Comparison of ENCODE assay signal across 22 cellular contexts in the genomic region with DNA sequence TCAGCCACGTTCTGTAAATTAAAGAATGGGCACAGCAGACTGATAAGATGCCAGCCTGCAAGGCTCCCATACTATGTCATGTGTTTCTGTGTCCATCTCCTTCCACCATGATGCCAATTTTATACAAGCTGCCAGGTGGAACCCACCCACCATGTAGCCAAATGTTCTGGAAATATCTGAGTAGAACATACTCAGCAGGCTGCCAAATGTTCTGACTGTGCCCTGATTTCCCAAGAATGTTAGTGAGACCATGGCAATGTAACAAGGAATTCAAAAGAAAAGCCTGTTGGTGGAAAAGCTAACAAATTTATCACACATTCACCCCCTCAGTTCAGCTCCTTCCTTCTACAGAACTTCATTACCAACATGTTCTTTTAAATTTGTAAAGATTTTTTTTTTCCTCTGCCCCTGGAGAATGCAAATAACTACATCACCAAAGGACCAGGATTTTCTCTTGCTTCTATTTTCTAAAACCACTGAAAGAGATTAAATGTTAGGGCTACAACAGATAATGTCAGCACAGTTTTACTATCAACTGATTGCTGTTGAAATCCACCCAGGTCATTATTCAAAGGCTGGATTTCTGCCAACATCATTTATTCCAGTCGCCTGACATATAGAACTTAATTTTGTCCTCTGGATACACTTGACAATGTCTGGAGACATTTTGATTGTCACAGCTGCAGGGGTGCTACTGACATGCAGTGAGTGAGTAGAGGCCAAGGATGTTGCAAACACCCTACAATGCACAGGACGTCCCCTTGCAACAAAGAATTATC. TPM values are rescaled to one million over a fixed set of nuclear protein-coding genes. Genes with fewer than 3 reads are reported as not detected.
A peak's percentile ranks its signal among the peaks of the same experiment; 100 is the strongest.
DNase-seq lines count a peak whose midpoint lies in the region; ATAC-seq and TF ChIP-seq lines count a peak whose summit lies in the region.
"Had no signal": no experiment of that assay in that cellular context is flagged by ENCODE, and none has a peak within 500 bp of the region (broad histone marks: within the 10 kb centered on the region; RNA-seq: fewer than 3 reads in every experiment).

No MANE protein-coding gene starts in this region.

- no peak for TF ChIP-seq CTCF in gastrocnemius medialis (IDR thresholded peaks at IDR 0.05 in 4 of 5, conservative IDR thresholded peaks at IDR 0.05 in 1 of 5)

- H3K27me3 ChIP-seq in gastrocnemius medialis, result no peaks in the 10 kb centered on the region
- H3K27me3 ChIP-seq: brain microvascular endothelial cell, Peyer's patch had no signal

- H3K4me3 ChIP-seq in gastrocnemius medialis, result no peak overlapping the region
- H3K4me3 ChIP-seq: A549, GM12878, Peyer's patch had no signal

- in situ Hi-C loops in gastrocnemius medialis (cut with MboI; ENCODE audit: low sequenced_read_pairs in 4 of 4), result loop anchor here in 1 of 4 donors (25.0 kb wide), 1 partner anchor 505 kb away; a partner anchor contains a TSS

- no peak for TF ChIP-seq POLR2A in gastrocnemius medialis (IDR thresholded peaks at IDR 0.05)

- no peaks in the 10 kb centered on the region for H3K36me3 ChIP-seq in gastrocnemius medialis
- H3K36me3 ChIP-seq: brain microvascular endothelial cell, Peyer's patch had no signal

- intact Hi-C loops in gastrocnemius medialis (cut with DNase I; ENCODE audit: low total_unique reads), result no loop called here

- no peak for ATAC-seq in gastrocnemius medialis
- ATAC-seq: A549, GM12878, left colon had no signal

- peaks cover 10 to 15% of the 10 kb centered on the region in 2 donors for H3K4me1 ChIP-seq in gastrocnemius medialis

- H3K27ac ChIP-seq in temporal lobe (ENCODE audit: low read depth, low read length), result peak overlapping the region; percentile 57
- no peak overlapping the region for H3K27ac ChIP-seq in gastrocnemius medialis
- H3K27ac ChIP-seq: A549, brain microvascular endothelial cell, C4-2B, Peyer's patch had no signal

- H3K9me3 ChIP-seq in gastrocnemius medialis, result no peaks in the 10 kb centered on the region
- H3K9me3 ChIP-seq: A549, Peyer's patch had no signal

- DNase-seq in NCI-H748 (lab: John Stamatoyannopoulos, UW; ENCODE audit: unreplicated experiment) (peak; percentile 8), NCI-H748 treated with DMSO at 0.1 percent for 48 hours (lab: John Stamatoyannopoulos, UW) (no peak), amniotic epithelial cell (ENCODE audit: low read depth) (peak; percentile 14), fibroblast of gingiva (ENCODE audit: low read depth) (peak; percentile 41), H4 (ENCODE audit: low spot score) (no peak), gastrocnemius medialis (no peak), NCI-H526 (lab: John Stamatoyannopoulos, UW) (no peak)
- DNase-seq: activated CD4-positive, alpha-beta memory T cell treated with anti-CD3 and anti-CD28 coated beads for 36 hours; activated naive CD4-positive, alpha-beta T cell treated with anti-CD3 and anti-CD28 coated beads, Interleukin-2, amount 10 ng/mL, durations not matched to agents 7 days and 5 days; activated T-cell treated with anti-CD3 and anti-CD28 coated beads, Interleukin-2, amount 50 U/mL, for 24 hours; brain microvascular endothelial cell; left colon; nephron progenitor cell; NK-92 treated with Interleukin-12 subunit alpha and Interleukin-12 subunit beta, amount 100 ng/mL, for 24 hours; Peyer's patch; stimulated activated CD4-positive, alpha-beta T cell treated with anti-CD3 and anti-CD28 coated beads, Interleukin-4, amount 100 ng/mL, for 24 hours had no signal

RNA-seq across cellular contexts. Expression of a gene that starts 3.1 kb away (rescaled TPM):
- total RNA-seq in temporal lobe (3.4 TPM), gastrocnemius medialis (under 1 TPM in 1 of 4 donors, not detected in 3; 0.18 TPM)
- total RNA-seq in H4 (2014; rRNA removed; shearing (Covaris generic)), result 0.14 and 3.7 TPM in 2 replicates
- total RNA-seq: HT-29, SK-MEL-5 had no signal

Comparison
In these comparisons a context has a peak if more than half of its experiments do, and no peak if none do; other contexts are left out.
1. DNase-seq: peak in NCI-H748 (single experiment), amniotic epithelial cell (single experiment) and fibroblast of gingiva (single experiment); none in NCI-H748 treated with DMSO at 0.1 percent for 48 hours (single experiment), H4 (single experiment), gastrocnemius medialis (0 of 2) and NCI-H526 (0 of 2).